Comparison of ENCODE assay signal across 13 cellular contexts in genomic region chr1:15985611-15986272, GRCh38. TPM values are rescaled to one million over a fixed set of nuclear protein-coding genes. Genes with fewer than 3 reads are reported as not detected.
DNase-seq lines count a peak whose midpoint lies in the region; ATAC-seq lines count a peak whose summit lies in the region.
"Had no signal": no experiment of that assay in that cellular context is flagged by ENCODE, and none has a peak within 500 bp of the region (broad histone marks: within the 10 kb centered on the region; RNA-seq: fewer than 3 reads in every experiment).

No MANE protein-coding gene starts in this region.

- H3K27me3 Mint-ChIP-seq in activated T-helper 17 cell treated with anti-CD3 and anti-CD28 coated beads, Interleukin-2, amount 50 U/mL, for 72 hours, result no peaks in the 10 kb centered on the region

- H3K36me3 Mint-ChIP-seq in activated T-helper 17 cell treated with anti-CD3 and anti-CD28 coated beads, Interleukin-2, amount 50 U/mL, for 72 hours (ENCODE audit: low read depth), result no peaks in the 10 kb centered on the region
- H3K36me3 Mint-ChIP-seq: immature natural killer cell; stimulated activated naive B cell treated with anti-CD40 and anti-IgM and Interleukin-4, amounts not matched to agents 10 μg/mL and 1 μg/mL and 100 μg/mL, for 72 hours had no signal

- DNase-seq in stimulated activated CD4-positive, alpha-beta T cell treated with anti-CD3 and anti-CD28 coated beads, Interleukin-15, amount 100 ng/mL, for 24 hours, result peak; percentile 21
- DNase-seq in stimulated activated CD4-positive, alpha-beta T cell treated with anti-CD3 and anti-CD28 coated beads, Interleukin-4, amount 100 ng/mL, for 24 hours, result no peak
- DNase-seq in renal cortical epithelial cell (ENCODE audit: low read depth) (peak; percentile 92), cerebellum (ENCODE audit: low spot score) (no peak)
- DNase-seq in activated effector memory CD4-positive, alpha-beta T cell treated with Interleukin-2 at 50 U/mL for 16 hours, result no peak
- DNase-seq: DND-41; immature natural killer cell; NCI-H2171; stimulated activated CD4-positive, alpha-beta T cell treated with anti-CD3 and anti-CD28 coated beads, Interleukin-2, amount 100 ng/mL, for 48 hours; stimulated activated naive B cell treated with anti-CD40 and anti-IgM and Interleukin-4, amounts not matched to agents 10 μg/mL and 1 μg/mL and 100 μg/mL, for 72 hours; T-helper 2 cell had no signal

- H3K4me1 Mint-ChIP-seq in activated T-helper 17 cell treated with anti-CD3 and anti-CD28 coated beads, Interleukin-2, amount 50 U/mL, for 72 hours, result peaks cover 15% of the 10 kb centered on the region
- H3K4me1 Mint-ChIP-seq: immature natural killer cell had no signal

- H3K9me3 Mint-ChIP-seq in activated T-helper 17 cell treated with anti-CD3 and anti-CD28 coated beads, Interleukin-2, amount 50 U/mL, for 72 hours, result no peaks in the 10 kb centered on the region
- H3K9me3 Mint-ChIP-seq: immature natural killer cell had no signal

- no peak for ATAC-seq in activated T-helper 17 cell treated with anti-CD3 and anti-CD28 coated beads, Interleukin-2, amount 50 U/mL, for 72 hours (replicated peaks)
- ATAC-seq: stimulated activated naive B cell treated with anti-CD40 and anti-IgM and Interleukin-4, amounts not matched to agents 10 μg/mL and 1 μg/mL and 100 μg/mL, for 72 hours had no signal

- peak overlapping the region; percentile 71 for H3K27ac Mint-ChIP-seq in activated T-helper 17 cell treated with anti-CD3 and anti-CD28 coated beads, Interleukin-2, amount 50 U/mL, for 72 hours
- H3K27ac Mint-ChIP-seq: immature natural killer cell; stimulated activated naive B cell treated with anti-CD40 and anti-IgM and Interleukin-4, amounts not matched to agents 10 μg/mL and 1 μg/mL and 100 μg/mL, for 72 hours had no signal

- no peak overlapping the region for H3K4me3 Mint-ChIP-seq in activated T-helper 17 cell treated with anti-CD3 and anti-CD28 coated beads, Interleukin-2, amount 50 U/mL, for 72 hours
- H3K4me3 Mint-ChIP-seq: immature natural killer cell had no signal

RNA-seq across cellular contexts. Expression of gene ZBTB17, which starts 9.8 kb away (rescaled TPM):
- 100 to 1,000 TPM in 1 of 2 donors, 10 to 100 TPM in 1; 62.0 to 135 TPM for total RNA-seq in activated T-helper 17 cell treated with anti-CD3 and anti-CD28 coated beads, Interleukin-2, amount 50 U/mL, for 72 hours
- total RNA-seq in renal cortical epithelial cell, result 30.4 and 31.9 TPM in 2 replicates
- total RNA-seq in cerebellum, result 30.9 TPM

RNA-seq across cellular contexts. Expression of gene SRARP, which starts 18.3 kb away (rescaled TPM):
- not detected for total RNA-seq in activated T-helper 17 cell treated with anti-CD3 and anti-CD28 coated beads, Interleukin-2, amount 50 U/mL, for 72 hours
- total RNA-seq in renal cortical epithelial cell, result not detected in 2 replicates
- 0.82 TPM for total RNA-seq in cerebellum
- total RNA-seq: PC-9 had no signal

RNA-seq across cellular contexts. Expression of gene HSPB7, which starts 32.1 kb away (rescaled TPM):
- total RNA-seq in activated T-helper 17 cell treated with anti-CD3 and anti-CD28 coated beads, Interleukin-2, amount 50 U/mL, for 72 hours, result not detected
- total RNA-seq in renal cortical epithelial cell (0.35 TPM in 2 replicates), cerebellum (0.36 TPM)
- total RNA-seq: PC-9 had no signal

RNA-seq across cellular contexts. Expression of gene CLCNKA, which starts 36.1 kb away (rescaled TPM):
- under 1 TPM in 1 of 2 donors, not detected in 1; 0.40 TPM for total RNA-seq in activated T-helper 17 cell treated with anti-CD3 and anti-CD28 coated beads, Interleukin-2, amount 50 U/mL, for 72 hours
- total RNA-seq in renal cortical epithelial cell (0.20 TPM in 1 of 2 replicates, not detected in the other), cerebellum (not detected)

RNA-seq across cellular contexts. Expression of gene CLCNKB, which starts 57.8 kb away (rescaled TPM):
- under 1 TPM in 1 of 2 donors, not detected in 1; 0.13 TPM for total RNA-seq in activated T-helper 17 cell treated with anti-CD3 and anti-CD28 coated beads, Interleukin-2, amount 50 U/mL, for 72 hours
- total RNA-seq in renal cortical epithelial cell (0.35 and 0.60 TPM in 2 replicates), cerebellum (0.45 TPM)

Comparison
In these comparisons a context has a peak if more than half of its experiments do, and no peak if none do; other contexts are left out.
1. DNase-seq: peak in stimulated activated CD4-positive, alpha-beta T cell treated with anti-CD3 and anti-CD28 coated beads, Interleukin-15, amount 100 ng/mL, for 24 hours (single experiment) and renal cortical epithelial cell (single experiment); none in stimulated activated CD4-positive, alpha-beta T cell treated with anti-CD3 and anti-CD28 coated beads, Interleukin-4, amount 100 ng/mL, for 24 hours (single experiment), cerebellum (single experiment) and activated effector memory CD4-positive, alpha-beta T cell treated with Interleukin-2 at 50 U/mL for 16 hours (single experiment).